ENCODE assay signal across 1 cellular context in genomic region chr10:44908071-44908709, GRCh38.
A peak's percentile ranks its signal among the peaks of the same experiment; 100 is the strongest.
TF ChIP-seq lines count a peak whose summit lies in the region.

No MANE protein-coding gene starts in this region.

TF ChIP-seq in HEK293, 187 proteins besides CTCF, POLR2A, EP300 and RAD21 (continued from another document):
- TF ChIP-seq HOXC10 (CRISPR knock-in tag; IDR thresholded peaks at IDR 0.05) = no peak
- no peak for TF ChIP-seq PRDM10 (tag by site-specific recombination; IDR thresholded peaks at IDR 0.05)
- TF ChIP-seq, protein P1, sequence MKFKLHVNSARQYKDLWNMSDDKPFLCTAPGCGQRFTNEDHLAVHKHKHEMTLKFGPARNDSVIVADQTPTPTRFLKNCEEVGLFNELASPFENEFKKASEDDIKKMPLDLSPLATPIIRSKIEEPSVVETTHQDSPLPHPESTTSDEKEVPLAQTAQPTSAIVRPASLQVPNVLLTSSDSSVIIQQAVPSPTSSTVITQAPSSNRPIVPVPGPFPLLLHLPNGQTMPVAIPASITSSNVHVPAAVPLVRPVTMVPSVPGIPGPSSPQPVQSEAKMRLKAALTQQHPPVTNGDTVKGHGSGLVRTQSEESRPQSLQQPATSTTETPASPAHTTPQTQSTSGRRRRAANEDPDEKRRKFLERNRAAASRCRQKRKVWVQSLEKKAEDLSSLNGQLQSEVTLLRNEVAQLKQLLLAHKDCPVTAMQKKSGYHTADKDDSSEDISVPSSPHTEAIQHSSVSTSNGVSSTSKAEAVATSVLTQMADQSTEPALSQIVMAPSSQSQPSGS (tag by site-specific recombination; IDR thresholded peaks at IDR 0.05; ENCODE audit: low read depth) = no peak
- no peak for TF ChIP-seq ZNF133 (tag by site-specific recombination; IDR thresholded peaks at IDR 0.05)
- TF ChIP-seq ZNF280C (tag by site-specific recombination; IDR thresholded peaks at IDR 0.05) = no peak
- no peak for TF ChIP-seq OSR2 (tag by site-specific recombination; IDR thresholded peaks at IDR 0.05)
- TF ChIP-seq ZIC2 (tag by site-specific recombination; IDR thresholded peaks at IDR 0.05) = 0 out of 2 replicates have a peak, but pooled peaks have one; percentile 10
- no peak for TF ChIP-seq ZNF596 (tag by site-specific recombination; IDR thresholded peaks at IDR 0.05)
- no peak for TF ChIP-seq ZNF10 (tag by site-specific recombination; IDR thresholded peaks at IDR 0.05)
- TF ChIP-seq ZXDB (tag by site-specific recombination; IDR thresholded peaks at IDR 0.05) = no peak
- TF ChIP-seq KLF10 (tag by site-specific recombination; IDR thresholded peaks at IDR 0.05) = no peak
- no peak for TF ChIP-seq SCRT2 (tag by site-specific recombination; IDR thresholded peaks at IDR 0.05)
- TF ChIP-seq ZNF639 (tag by site-specific recombination; IDR thresholded peaks at IDR 0.05) = no peak
- 0 out of 2 replicates have a peak, but pooled peaks have one; percentile 50 for TF ChIP-seq ZBTB17 (tag by site-specific recombination; IDR thresholded peaks at IDR 0.05)
- no peak for TF ChIP-seq ZNF404 (tag by site-specific recombination; IDR thresholded peaks at IDR 0.05)
- TF ChIP-seq ZNF792 (tag by site-specific recombination; IDR thresholded peaks at IDR 0.05) = no peak
- no peak for TF ChIP-seq ZNF266 (tag by site-specific recombination; IDR thresholded peaks at IDR 0.05; ENCODE audit: low read depth)
- TF ChIP-seq KLF9 (tag by site-specific recombination; IDR thresholded peaks at IDR 0.05; ENCODE audit: low read depth) = no peak
- no peak for TF ChIP-seq RBAK (tag by site-specific recombination; IDR thresholded peaks at IDR 0.05)
- no peak for TF ChIP-seq IKZF3 (tag by site-specific recombination; IDR thresholded peaks at IDR 0.05)
- no peak for TF ChIP-seq BCL11B (tag by site-specific recombination; IDR thresholded peaks at IDR 0.05; ENCODE audit: low read depth)
- TF ChIP-seq ZNF292 (tag by site-specific recombination; IDR thresholded peaks at IDR 0.05; ENCODE audit: borderline replicate concordance, low read depth) = no peak
- no peak for TF ChIP-seq ZNF623 (tag by site-specific recombination; IDR thresholded peaks at IDR 0.05)
- TF ChIP-seq, protein P2, sequence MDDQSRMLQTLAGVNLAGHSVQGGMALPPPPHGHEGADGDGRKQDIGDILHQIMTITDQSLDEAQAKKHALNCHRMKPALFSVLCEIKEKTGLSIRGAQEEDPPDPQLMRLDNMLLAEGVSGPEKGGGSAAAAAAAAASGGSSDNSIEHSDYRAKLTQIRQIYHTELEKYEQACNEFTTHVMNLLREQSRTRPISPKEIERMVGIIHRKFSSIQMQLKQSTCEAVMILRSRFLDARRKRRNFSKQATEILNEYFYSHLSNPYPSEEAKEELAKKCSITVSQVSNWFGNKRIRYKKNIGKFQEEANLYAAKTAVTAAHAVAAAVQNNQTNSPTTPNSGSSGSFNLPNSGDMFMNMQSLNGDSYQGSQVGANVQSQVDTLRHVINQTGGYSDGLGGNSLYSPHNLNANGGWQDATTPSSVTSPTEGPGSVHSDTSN (CRISPR knock-in tag; IDR thresholded peaks at IDR 0.05) = no peak
- TF ChIP-seq ZNF140 (tag by site-specific recombination; IDR thresholded peaks at IDR 0.05) = no peak
- no peak for TF ChIP-seq ZNF184 (tag by site-specific recombination; IDR thresholded peaks at IDR 0.05)
- no peak for TF ChIP-seq ZNF530 (tag by site-specific recombination; IDR thresholded peaks at IDR 0.05; ENCODE audit: low read depth)
TF ChIP-seq in HEK293: peak in this region for 11.
